ENCODE assay signal across 1 cellular context in genomic region chr1:193104906-193105820, GRCh38.
A peak's percentile ranks its signal among the peaks of the same experiment; 100 is the strongest.
TF ChIP-seq lines count a peak whose summit lies in the region.

Gene GLRX2 (minus strand): TSS chr1:193105414. CDS start chr1:193105382, 32 bp downstream.

TF ChIP-seq in K562, 482 proteins besides CTCF, POLR2A, EP300 and RAD21 (continued from another document and continues in another):
- TF ChIP-seq ATF6 (CRISPR knock-in tag; IDR thresholded peaks at IDR 0.05) (no peak), RNF219 (CRISPR knock-in tag; IDR thresholded peaks at IDR 0.05) (no peak), MEIS2 (IDR thresholded peaks at IDR 0.05; ENCODE audit: partially characterized antibody) (no peak), NFE2 (IDR thresholded peaks at IDR 0.05; ENCODE audit: low read depth) (peak; percentile 41), TAF9B (IDR thresholded peaks at IDR 0.05; ENCODE audit: partially characterized antibody) (peak; percentile 68), CTBP1 (IDR thresholded peaks at IDR 0.05; ENCODE audit: borderline replicate concordance) (peak; percentile 86), HIVEP1 (CRISPR knock-in tag; IDR thresholded peaks at IDR 0.05) (no peak), ZNF778 (CRISPR knock-in tag; IDR thresholded peaks at IDR 0.05) (no peak), PYGO2 (tag; IDR thresholded peaks at IDR 0.05) (no peak), NFATC3 (IDR thresholded peaks at IDR 0.05) (no peak), COPS2 (conservative IDR thresholded peaks at IDR 0.05) (no peak), PRMT5 (CRISPR knock-in tag; IDR thresholded peaks at IDR 0.05) (no peak), ZNF324 (CRISPR knock-in tag; IDR thresholded peaks at IDR 0.05) (no peak), TAF15 (IDR thresholded peaks at IDR 0.05; ENCODE audit: low read depth, low read length) (no peak), FUS (optimal IDR thresholded peaks at IDR 0.05; ENCODE audit: low read depth, low read length) (peak; percentile 84), CCAR2 (IDR thresholded peaks at IDR 0.05; ENCODE audit: low read depth, low read length) (no peak), TFAM (CRISPR knock-in tag; conservative IDR thresholded peaks at IDR 0.05) (no peak), NONO (IDR thresholded peaks at IDR 0.05; ENCODE audit: low read depth in 2 of 2, low read length in 1 of 2) (peak; percentile 19 to 83; a peak in 3 of 4 replicates), SMC3 (conservative IDR thresholded peaks at IDR 0.05; ENCODE audit: insufficient read depth, low read depth, low read length) (no peak), SMARCA5 (IDR thresholded peaks at IDR 0.05) (no peak), KLF6 (CRISPR knock-in tag; IDR thresholded peaks at IDR 0.05; ENCODE audit: borderline replicate concordance) (peak; percentile 30; the same call in 1 of the 2 replicates), ATF1 (CRISPR knock-in tag; IDR thresholded peaks at IDR 0.05) (no peak), ATF1 (tag; IDR thresholded peaks at IDR 0.05) (peak; percentile 57), ZBTB34 (CRISPR knock-in tag; IDR thresholded peaks at IDR 0.05) (no peak), THAP7 (CRISPR knock-in tag; IDR thresholded peaks at IDR 0.05) (peak; percentile 73; the same call in 1 of the 2 replicates), KAT7 (CRISPR knock-in tag; IDR thresholded peaks at IDR 0.05; ENCODE audit: borderline replicate concordance) (no peak; the same call in 1 of the 2 replicates), EHMT2 (IDR thresholded peaks at IDR 0.05) (no peak), FOXA3 (CRISPR knock-in tag; conservative IDR thresholded peaks at IDR 0.05 in 1 of 2, IDR thresholded peaks at IDR 0.05 in 1 of 2) (peak in 1 of 2 experiments; percentile 53; a peak in 1 of 4 replicates), SNRNP70 (optimal IDR thresholded peaks at IDR 0.05; ENCODE audit: low read depth, low read length) (no peak), TAL1 (IDR thresholded peaks at IDR 0.05) (no peak), HDAC6 (IDR thresholded peaks at IDR 0.05; ENCODE audit: low read depth, low read length) (no peak), ZNF780A (CRISPR knock-in tag; IDR thresholded peaks at IDR 0.05) (no peak), KLF13 (tag; IDR thresholded peaks at IDR 0.05; ENCODE audit: borderline replicate concordance, low read depth) (no peak), ZNF146 (CRISPR knock-in tag; IDR thresholded peaks at IDR 0.05; ENCODE audit: unreplicated experiment) (no peak), RBM25 (IDR thresholded peaks at IDR 0.05; ENCODE audit: low read depth, low read length, severe bottlenecking) (no peak), THRAP3 (IDR thresholded peaks at IDR 0.05; ENCODE audit: borderline replicate concordance) (no peak), FOS (IDR thresholded peaks at IDR 0.05; ENCODE audit: extremely low read depth, insufficient read length) (no peak), CHCHD3 (CRISPR knock-in tag; IDR thresholded peaks at IDR 0.05) (peak; percentile 89; the same call in 1 of the 2 replicates), E2F8 (IDR thresholded peaks at IDR 0.05; ENCODE audit: low read depth, partially characterized antibody) (no peak), ZBTB5 (IDR thresholded peaks at IDR 0.05) (no peak), CREB1 (IDR thresholded peaks at IDR 0.05) (peak; percentile 84), CREB1 (CRISPR knock-in tag; IDR thresholded peaks at IDR 0.05) (peak; percentile 72; the same call in 1 of the 2 replicates), CHAMP1 (IDR thresholded peaks at IDR 0.05) (no peak), VEZF1 (CRISPR knock-in tag; IDR thresholded peaks at IDR 0.05) (peak; percentile 82), POLR2H (tag; IDR thresholded peaks at IDR 0.05; ENCODE audit: low read depth) (peak; percentile 70), CREB3L1 (IDR thresholded peaks at IDR 0.05; ENCODE audit: borderline replicate concordance, low read depth) (no peak), ZBTB43 (CRISPR knock-in tag; IDR thresholded peaks at IDR 0.05) (peak; percentile 70; the same call in 1 of the 2 replicates), TRIM28 (IDR thresholded peaks at IDR 0.05) (0 out of 2 replicates have a peak, but pooled peaks have one; percentile 1), USF2 (CRISPR knock-in tag; IDR thresholded peaks at IDR 0.05) (no peak)
